In genomic region chr12:68364893-68365725, GRCh38 we compare ENCODE assay signal across 8 cellular contexts. TPM values are rescaled to one million over a fixed set of nuclear protein-coding genes. Genes with fewer than 3 reads are reported as not detected.
DNase-seq lines count a peak whose midpoint lies in the region; ATAC-seq and TF ChIP-seq lines count a peak whose summit lies in the region.

No MANE protein-coding gene starts in this region.

- H3K4me1 ChIP-seq in adrenal gland (replicated peaks in 1 of 2) (peaks cover 6 to 13% of the 10 kb centered on the region in 2 donors), right atrium auricular region (peaks cover 0 to 27% of the 10 kb centered on the region in 2 donors), uterus (peaks cover 0 to 5% of the 10 kb centered on the region in 2 donors)

- TF ChIP-seq CTCF in adrenal gland (IDR thresholded peaks at IDR 0.05), result no peak
- TF ChIP-seq CTCF in right atrium auricular region (IDR thresholded peaks at IDR 0.05), result peak in 1 of 2 donors; percentile 40
- TF ChIP-seq CTCF in uterus (IDR thresholded peaks at IDR 0.05), result peak in 2 of 4 experiments; percentile 3 to 26

- peak overlapping the region in 2 of 4 donors; percentile 5 to 42 for H3K4me3 ChIP-seq in adrenal gland
- H3K4me3 ChIP-seq in right atrium auricular region, result peak overlapping the region; percentile 3 to 46
- H3K4me3 ChIP-seq in uterus, result peak overlapping the region; percentile 25 to 33

- DNase-seq in DMS153 treated with DMSO at 0.1 percent for 48 hours (lab: John Stamatoyannopoulos, UW; ENCODE audit: unreplicated experiment) (peak; percentile 79), HUDEP-2 (lab: John Stamatoyannopoulos, UW; ENCODE audit: unreplicated experiment in 76 of 76) (peak; percentile 19 to 94 (median 82)), T follicular helper cell (ENCODE audit: low read depth) (peak; percentile 55), adrenal gland (peak; percentile 77 to 95 (median 93)), right atrium auricular region (ENCODE audit: low spot score) (peak; percentile 97), putamen (ENCODE audit: low spot score) (peak; percentile 47), uterus (peak; percentile 86 to 94)

- H3K36me3 ChIP-seq in adrenal gland (replicated peaks in 1 of 2) (no peaks in the 10 kb centered on the region), right atrium auricular region (no peaks in the 10 kb centered on the region), uterus (no peaks in the 10 kb centered on the region)

- WGBS in adrenal gland, 4 donors, result 8 to 9% (median 8%) methylated on average over 16 to 26 of the region's 26 CpGs

- intact Hi-C loops in adrenal gland (cut with DNase I) (loop anchor here in 1 of 2 donors (5.0 to 10.0 kb wide), 2 partner anchors 247 to 320 kb away; partner anchors contain the start of genes NUP107 and RAP1B), uterus (cut with DNase I; ENCODE audit: low total_unique reads) (loop anchor here (10.0 kb wide), 1 partner anchor 320 kb away; the partner anchor contains the start of gene NUP107)

- ATAC-seq in GM21515 (IDR thresholded peaks at IDR 0.05; ENCODE audit: unreplicated experiment), result peak; percentile 87

- H3K9me3 ChIP-seq in adrenal gland (replicated peaks in 1 of 3) (no peaks in the 10 kb centered on the region), right atrium auricular region (no peaks in the 10 kb centered on the region), uterus (no peaks in the 10 kb centered on the region)

- TF ChIP-seq POLR2A in adrenal gland (IDR thresholded peaks at IDR 0.05) (peak; percentile 41 to 76), uterus (IDR thresholded peaks at IDR 0.05) (peak; percentile 11 to 35)

- no peaks in the 10 kb centered on the region for H3K27me3 ChIP-seq in adrenal gland
- H3K27me3 ChIP-seq in right atrium auricular region, result no peaks in the 10 kb centered on the region
- no peaks in the 10 kb centered on the region for H3K27me3 ChIP-seq in uterus

- H3K27ac ChIP-seq in adrenal gland (peak overlapping the region; percentile 44 to 94 (median 78)), right atrium auricular region (peak overlapping the region; percentile 69 to 72), uterus (peak overlapping the region; percentile 85 to 87)

RNA-seq across cellular contexts. Expression of gene MDM1, which starts 32.9 kb away (rescaled TPM):
- 10 to 100 TPM in 4 of 8 donors, 1 to 10 TPM in 4; 6.5 to 14.0 (median 10.0) TPM for total RNA-seq in adrenal gland
- 10 to 100 TPM in 2 of 3 donors, 1 to 10 TPM in 1; 8.0 to 12.3 (median 10.4) TPM for polyA plus RNA-seq in adrenal gland
- total RNA-seq in right atrium auricular region, result 10 to 100 TPM in 1 of 2 donors, 1 to 10 TPM in 1; 8.3 to 12.8 TPM
- total RNA-seq in uterus, result 10 to 100 TPM; 16.1 to 67.5 (median 31.5) TPM

Comparison
In these comparisons a context has a peak if more than half of its experiments do, and no peak if none do; other contexts are left out.
1. DNase-seq: peak in every context shown above with its lines; median percentile 97 in right atrium auricular region; 93 in adrenal gland; 90 in uterus; 82 in HUDEP-2; 79 in DMS153 treated with DMSO at 0.1 percent for 48 hours; 55 in T follicular helper cell; 47 in putamen.